In genomic region chr9:35816708-35817107, GRCh38 we compare ENCODE assay signal across 1 cellular context.
TF ChIP-seq lines count a peak whose summit lies in the region.

No MANE protein-coding gene starts in this region.

TF ChIP-seq in SK-N-SH treated with all-trans-retinoic acid at 6 μM for 48 hours, 23 proteins besides CTCF, POLR2A, EP300 and RAD21 (continued from another document):
- TF ChIP-seq ZFP30 (CRISPR knock-in tag; IDR thresholded peaks at IDR 0.05) (no peak), RARB (CRISPR knock-in tag; IDR thresholded peaks at IDR 0.05) (no peak)
